ENCODE assay signal across 22 cellular contexts in genomic region chr3:20111836-20112235, GRCh38.
DNase-seq lines count a peak whose midpoint lies in the region; ATAC-seq, FAIRE-seq and TF ChIP-seq lines count a peak whose summit lies in the region.
"Had no signal": no experiment of that assay in that cellular context is flagged by ENCODE, and none has a peak within 500 bp of the region (broad histone marks: within the 10 kb centered on the region; RNA-seq: fewer than 3 reads in every experiment).

No MANE protein-coding gene starts in this region.

- POLR2A ChIA-PET in A549 (lab: Yijun Ruan, JAX) (interaction anchor here (1.0 kb wide), 1 partner anchor 58 kb away, joined by 3 read pairs; no protein-coding TSS in a partner anchor), IMR-90 (lab: Charles Lee; ENCODE audit: unreplicated experiment) (no interaction called here), K562 (lab: Yijun Ruan, JAX) (interaction anchor here (0.9 to 1.2 kb wide), 3 partner anchors 9 to 12 kb away, joined by 3 to 7 read pairs (median 4); no protein-coding TSS in a partner anchor)

- intact Hi-C loops in IMR-90 (cut with micrococcal nuclease), result no loop called here
- intact Hi-C loops in K562 (cut with micrococcal nuclease), result no loop called here

- TF ChIP-seq EP300 in A549 (IDR thresholded peaks at IDR 0.05) (no peak), K562 (IDR thresholded peaks at IDR 0.05; ENCODE audit: low read length) (no peak)

- H4K8ac ChIP-seq in IMR-90 (ENCODE audit: low read depth in 2 of 2, low read length in 2 of 2), result no peak overlapping the region

- no peak for TF ChIP-seq CTCF in A549 (IDR thresholded peaks at IDR 0.05)
- TF ChIP-seq CTCF in IMR-90 (conservative IDR thresholded peaks at IDR 0.05; ENCODE audit: low read depth, low read length), result no peak
- TF ChIP-seq CTCF in K562 (IDR thresholded peaks at IDR 0.05 in 2 of 3, conservative IDR thresholded peaks at IDR 0.05 in 1 of 3; ENCODE audit: insufficient read depth in 2 of 3, low read depth in 1 of 3, low read length in 3 of 3), result no peak

- H3K27ac ChIP-seq in A549 (peak overlapping the region in 1 of 2 experiments; percentile 50; a peak in 2 of 6 replicates), IMR-90 (ENCODE audit: insufficient read depth, low read length) (no peak overlapping the region), K562 (ENCODE audit: extremely low read depth, low read depth, low read length) (no peak overlapping the region)
- H3K27ac ChIP-seq: BLaER1 treated with 17β-estradiol and CSF1 and Interleukin-3, amounts not matched to agents 10 nM and 100 nM; heart right ventricle; KMS-11; SK-N-MC had no signal

- peak overlapping the region; percentile 40 for H3K4me2 ChIP-seq in A549
- no peak overlapping the region for H3K4me2 ChIP-seq in IMR-90 (ENCODE audit: low read depth, low read length)
- no peak overlapping the region for H3K4me2 ChIP-seq in K562 (ENCODE audit: insufficient read depth, low read length)
- H3K4me2 ChIP-seq: BLaER1 treated with 17β-estradiol and CSF1 and Interleukin-3, amounts not matched to agents 10 nM and 100 nM; KMS-11 had no signal

- CTCF ChIA-PET in A549 (lab: Yijun Ruan, JAX) (interaction anchor here (0.9 kb wide), 1 partner anchor 10 kb away, joined by 4 read pairs; no protein-coding TSS in a partner anchor), IMR-90 (lab: Yijun Ruan, JAX) (no interaction called here), K562 (lab: Yijun Ruan, JAX; ENCODE audit: low intra/inter-chr PET ratio) (no interaction called here)

- dilution Hi-C loops in IMR-90 (cut with HindIII; ENCODE audit: low sequenced_read_pairs, unreplicated experiment), result no loop called here

- no TSS peak for BruUV-seq in IMR-90 (replicated peaks; lab: Mats Ljungman, UMichigan)
- BruUV-seq in K562 (replicated peaks; lab: Mats Ljungman, UMichigan), result no TSS peak

- no peak overlapping the region for H3K18ac ChIP-seq in IMR-90 (ENCODE audit: low read depth, low read length)

- H2BK15ac ChIP-seq in IMR-90 (ENCODE audit: low read depth, low read length), result no peak overlapping the region

- no peak overlapping the region for H4K5ac ChIP-seq in IMR-90 (ENCODE audit: low read depth, low read length)

- FAIRE-seq in A549 (lab: Jason Lieb, UNC) (peak; percentile 7), K562 (lab: Jason Lieb, UNC) (no peak)

- no peak overlapping the region for H3K56ac ChIP-seq in IMR-90 (ENCODE audit: extremely low read depth, insufficient read depth, low read length)

- H3K9me1 ChIP-seq in IMR-90 (ENCODE audit: insufficient read depth, low read length), result no peaks in the 10 kb centered on the region
- H3K9me1 ChIP-seq in K562 (ENCODE audit: control insufficient read depth, insufficient read depth, low read length), result no peaks in the 10 kb centered on the region

- H3K4me3 ChIP-seq in A549 (no peak overlapping the region), IMR-90 (ENCODE audit: insufficient read depth, low read depth, low read length) (no peak overlapping the region), K562 (no peak overlapping the region)
- H3K4me3 ChIP-seq: BLaER1 treated with 17β-estradiol and CSF1 and Interleukin-3, amounts not matched to agents 10 nM and 100 nM; heart right ventricle; lung; SK-N-MC had no signal

- no peak overlapping the region for H3K14ac ChIP-seq in IMR-90 (replicated peaks; ENCODE audit: low read depth, low read length)

- no peak overlapping the region for H4K91ac ChIP-seq in IMR-90 (ENCODE audit: insufficient read depth, low read depth, low read length)

- no peak for TF ChIP-seq POLR2A in A549 (IDR thresholded peaks at IDR 0.05; ENCODE audit: low read length)
- no peak for TF ChIP-seq POLR2A in IMR-90 (IDR thresholded peaks at IDR 0.05; ENCODE audit: low read depth, low read length)
- TF ChIP-seq POLR2A in K562 (conservative IDR thresholded peaks at IDR 0.05), result no peak

- H3K9ac ChIP-seq in IMR-90 (ENCODE audit: low read depth, low read length), result no peak overlapping the region
- H3K9ac ChIP-seq in K562 (ENCODE audit: insufficient read depth in 1 of 2, low read depth in 2 of 2, low read length in 2 of 2), result no peak overlapping the region
- H3K9ac ChIP-seq: BLaER1 treated with 17β-estradiol and CSF1 and Interleukin-3, amounts not matched to agents 10 nM and 100 nM; KMS-11 had no signal

- no peak overlapping the region for H2BK120ac ChIP-seq in IMR-90 (ENCODE audit: low read depth, low read length)

- H2BK5ac ChIP-seq in IMR-90 (ENCODE audit: low read depth, low read length, poor library complexity, severe bottlenecking), result no peak overlapping the region

- H3K36me3 ChIP-seq in IMR-90 (ENCODE audit: control insufficient read depth, insufficient read depth, low read length) (no peaks in the 10 kb centered on the region), K562 (ENCODE audit: control insufficient read depth, insufficient read depth, low read length) (peaks cover 25% of the 10 kb centered on the region)

- no peak overlapping the region for H2AK9ac ChIP-seq in IMR-90 (replicated peaks; ENCODE audit: low read depth, low read length, poor library complexity)

- H3K4ac ChIP-seq in IMR-90 (ENCODE audit: low read depth, low read length), result no peak overlapping the region

- DNase-seq in A549 (ENCODE audit: low read depth in 1 of 2, low spot score in 1 of 2) (peak; percentile 14 to 21), IMR-90 (peak; percentile 17), K562 (ENCODE audit: extremely low read depth in 1 of 4, low spot score in 3 of 4) (peak in 1 of 4 experiments; percentile 27), islet precursor cell (peak; percentile 55), DMS 273 (lab: John Stamatoyannopoulos, UW; ENCODE audit: unreplicated experiment) (no peak), GOT3 (lab: John Stamatoyannopoulos, UW) (no peak)
- DNase-seq in activated CD4-positive, alpha-beta T cell treated with anti-CD3 and anti-CD28 coated beads, Interleukin-2, amount 50 U/mL, for 48 hours, result no peak
- DNase-seq: activated B cell treated with CpG ODN at 0.5 μM for 24 hours; activated CD8-positive, alpha-beta T cell treated with anti-CD3 and anti-CD28 coated beads, Interleukin-2, amount 10 ng/mL, durations not matched to agents 7 days and 5 days; activated naive CD4-positive, alpha-beta T cell treated with anti-CD3 and anti-CD28 coated beads for 36 hours; activated T-cell treated with anti-CD3 and anti-CD28 coated beads, Interleukin-2, amount 50 U/mL, for 1 hour; aorta; heart right ventricle; immature natural killer cell; NCI-H1930; NCI-H2227 treated with DMSO at 0.1 percent for 48 hours; occipital lobe had no signal

- H3K9me3 ChIP-seq in A549 (no peaks in the 10 kb centered on the region), IMR-90 (ENCODE audit: control insufficient read depth, insufficient read depth, low read length) (no peaks in the 10 kb centered on the region), K562 (replicated peaks; ENCODE audit: control insufficient read depth, insufficient read depth, low read depth, low read length) (no peaks in the 10 kb centered on the region)
- H3K9me3 ChIP-seq: BLaER1 treated with 17β-estradiol and CSF1 and Interleukin-3, amounts not matched to agents 10 nM and 100 nM; heart right ventricle had no signal

- H2AFZ ChIP-seq in IMR-90 (replicated peaks; ENCODE audit: low read length, poor library complexity), result no peak overlapping the region
- no peak overlapping the region for H2AFZ ChIP-seq in K562 (ENCODE audit: low read depth, low read length)

- in situ Hi-C loops in IMR-90 (cut with MboI; ENCODE audit: low sequenced_read_pairs), result no loop called here
- in situ Hi-C loops in K562 (cut with MboI), result no loop called here

- no peak overlapping the region for H2AK5ac ChIP-seq in IMR-90 (ENCODE audit: low read depth, low read length)

- H3K79me1 ChIP-seq in IMR-90 (ENCODE audit: low read depth in 1 of 2, low read length in 2 of 2), result no peaks in the 10 kb centered on the region

- 29% methylated on average over 6 of the region's 6 CpGs for WGBS in A549 (ENCODE audit: missing lambda C conversion rate)
- WGBS in IMR-90 (ENCODE audit: extremely low coverage in 2 of 2, insufficient read length in 1 of 2), 2 experiments, result no CpG with 5 or more reads among the region's 6 CpGs
- 29% methylated on average over 6 of the region's 6 CpGs for WGBS in K562 (ENCODE audit: insufficient coverage, low coverage, missing lambda C conversion rate)

- H3K23ac ChIP-seq in IMR-90 (ENCODE audit: low read depth, low read length), result no peak overlapping the region

- H3K4me1 ChIP-seq in A549 (peaks cover 23% of the 10 kb centered on the region), IMR-90 (ENCODE audit: control insufficient read depth, insufficient read depth, low read length) (no peaks in the 10 kb centered on the region), K562 (replicated peaks in 1 of 2; ENCODE audit: control insufficient read depth in 2 of 2, insufficient read depth in 2 of 2, low read length in 2 of 2) (peaks cover 0 to 4% of the 10 kb centered on the region in 2 experiments; a peak in 3 of 5 replicates)
- H3K4me1 ChIP-seq: BLaER1 treated with 17β-estradiol and CSF1 and Interleukin-3, amounts not matched to agents 10 nM and 100 nM; heart right ventricle had no signal

- ATAC-seq in A549 (peak; percentile 92 to 98), IMR-90 (ENCODE audit: low read depth) (no peak), K562 (peak; percentile 74), GM18858 (IDR thresholded peaks at IDR 0.05; ENCODE audit: unreplicated experiment) (no peak)
- ATAC-seq: activated CD8-positive, alpha-beta T cell treated with anti-CD3 and anti-CD28 coated beads, Interleukin-2, amount 10 ng/mL, durations not matched to agents 7 days and 5 days; heart right ventricle had no signal

- H3K27me3 ChIP-seq in IMR-90 (ENCODE audit: control insufficient read depth, insufficient read depth, low read length) (no peaks in the 10 kb centered on the region), K562 (ENCODE audit: control insufficient read depth in 2 of 2, insufficient read depth in 2 of 2, low read length in 2 of 2) (no peaks in the 10 kb centered on the region)
- H3K27me3 ChIP-seq: BLaER1 treated with 17β-estradiol and CSF1 and Interleukin-3, amounts not matched to agents 10 nM and 100 nM; heart right ventricle had no signal

- no peaks in the 10 kb centered on the region for H3K79me2 ChIP-seq in K562 (ENCODE audit: control insufficient read depth, insufficient read depth, low read length)

- TF ChIP-seq RAD21 in A549 (conservative IDR thresholded peaks at IDR 0.05 in 1 of 2, IDR thresholded peaks at IDR 0.05 in 1 of 2) (no peak), IMR-90 (IDR thresholded peaks at IDR 0.05; ENCODE audit: low read length) (no peak), K562 (CRISPR knock-in tag; conservative IDR thresholded peaks at IDR 0.05 in 1 of 2, IDR thresholded peaks at IDR 0.05 in 1 of 2) (no peak)

- H4K20me1 ChIP-seq in IMR-90 (ENCODE audit: insufficient read depth, low read length) (no peaks in the 10 kb centered on the region), K562 (replicated peaks; ENCODE audit: control insufficient read depth, insufficient read depth, low read length) (no peaks in the 10 kb centered on the region)
- H4K20me1 ChIP-seq: BLaER1 treated with 17β-estradiol and CSF1 and Interleukin-3, amounts not matched to agents 10 nM and 100 nM had no signal

- H2BK20ac ChIP-seq in IMR-90 (ENCODE audit: low read depth, low read length), result no peak overlapping the region

TF ChIP-seq in A549, 52 proteins besides CTCF, POLR2A, EP300 and RAD21 (continues in another document):
- TF ChIP-seq ZNF302 (CRISPR knock-in tag; IDR thresholded peaks at IDR 0.05), result no peak

TF ChIP-seq in IMR-90, 13 proteins besides CTCF, POLR2A, EP300 and RAD21 (continues in another document):
- no peak for TF ChIP-seq MXI1 (IDR thresholded peaks at IDR 0.05; ENCODE audit: borderline replicate concordance, low read depth, low read length)

Comparison
In these comparisons a context has a peak if more than half of its experiments do, and no peak if none do; other contexts are left out.
1. ATAC-seq: peak in A549 (2 of 2) and K562 (single experiment); none in IMR-90 (single experiment) and GM18858 (single experiment).
2. DNase-seq: peak in A549 (2 of 2), IMR-90 (single experiment) and islet precursor cell (single experiment); none in DMS 273 (single experiment), GOT3 (single experiment) and activated CD4-positive, alpha-beta T cell treated with anti-CD3 and anti-CD28 coated beads, Interleukin-2, amount 50 U/mL, for 48 hours (0 of 2).